Comparison of ENCODE assay signal across 13 cellular contexts in genomic region chr22:24474221-24474620, GRCh38. TPM values are rescaled to one million over a fixed set of nuclear protein-coding genes. Genes with fewer than 3 reads are reported as not detected.
DNase-seq lines count a peak whose midpoint lies in the region; ATAC-seq, FAIRE-seq and TF ChIP-seq lines count a peak whose summit lies in the region.
"Had no signal": no experiment of that assay in that cellular context is flagged by ENCODE, and none has a peak within 500 bp of the region (broad histone marks: within the 10 kb centered on the region; RNA-seq: fewer than 3 reads in every experiment).

No MANE protein-coding gene starts in this region.

- ATAC-seq in HepG2 (peak; percentile 39), GM21528 (IDR thresholded peaks at IDR 0.05; ENCODE audit: low FRiP score, unreplicated experiment) (no peak)

- no peaks in the 10 kb centered on the region for H3K36me3 ChIP-seq in HepG2 (replicated peaks in 1 of 2; ENCODE audit: control insufficient read depth in 1 of 2, insufficient read depth in 2 of 2, low read length in 2 of 2)
- H3K36me3 ChIP-seq in suprapubic skin = no peaks in the 10 kb centered on the region

- peaks cover 31% of the 10 kb centered on the region for H3K4me1 ChIP-seq in HepG2 (ENCODE audit: insufficient read depth, low read length)
- no peaks in the 10 kb centered on the region for H3K4me1 ChIP-seq in suprapubic skin

- no peak for TF ChIP-seq RAD21 in HepG2 (CRISPR knock-in tag; IDR thresholded peaks at IDR 0.05)

- H2AFZ ChIP-seq in HepG2 (ENCODE audit: low read length) = no peak overlapping the region

- no peaks in the 10 kb centered on the region for H3K9me3 ChIP-seq in AG04450 (ENCODE audit: control insufficient read depth, insufficient read depth, low read length)
- H3K9me3 ChIP-seq in HepG2 (ENCODE audit: low read length) = no peaks in the 10 kb centered on the region
- no peaks in the 10 kb centered on the region for H3K9me3 ChIP-seq in suprapubic skin

- no peaks in the 10 kb centered on the region for H3K27me3 ChIP-seq in AG04450 (ENCODE audit: control insufficient read depth, insufficient read depth, low read length)
- no peaks in the 10 kb centered on the region for H3K27me3 ChIP-seq in HepG2 (ENCODE audit: control insufficient read depth in 1 of 2, insufficient read depth in 2 of 2, low read length in 2 of 2)
- no peaks in the 10 kb centered on the region for H3K27me3 ChIP-seq in suprapubic skin

- no peaks in the 10 kb centered on the region for H4K20me1 ChIP-seq in HepG2 (ENCODE audit: insufficient read depth, low read length)

- H3K4me3 ChIP-seq in AG04450 (ENCODE audit: low read depth, low read length) (no peak overlapping the region), cardiac fibroblast (replicated peaks in 1 of 2; ENCODE audit: low read depth in 2 of 2, low read length in 2 of 2) (no peak overlapping the region), HepG2 (replicated peaks in 1 of 3; ENCODE audit: insufficient read depth in 1 of 3, low read depth in 2 of 3, low read length in 3 of 3) (no peak overlapping the region), suprapubic skin (no peak overlapping the region)

- peak overlapping the region; percentile 28; the same call in 1 of the 2 replicates for H3K4me2 ChIP-seq in HepG2 (ENCODE audit: low read depth, low read length)

- CTCF ChIA-PET in AG04450 (lab: Charles Lee) (no interaction called here), HepG2 (lab: Yijun Ruan, JAX; ENCODE audit: low intra/inter-chr PET ratio, low total read pairs) (no interaction called here)

- H3K27ac ChIP-seq in AG04450 (ENCODE audit: low read depth, low read length) (peak overlapping the region; percentile 87), HepG2 (ENCODE audit: extremely low read length, insufficient read depth, low read length) (no peak overlapping the region), suprapubic skin (no peak overlapping the region)

- no peaks in the 10 kb centered on the region for H3K79me2 ChIP-seq in HepG2 (ENCODE audit: insufficient read depth, low read length)

- TF ChIP-seq CTCF in AG04450 (IDR thresholded peaks at IDR 0.05; ENCODE audit: low read depth, low read length) (no peak), cardiac fibroblast (IDR thresholded peaks at IDR 0.05; ENCODE audit: low read depth, low read length) (no peak), HepG2 (CRISPR knock-in tag; IDR thresholded peaks at IDR 0.05) (no peak), suprapubic skin (IDR thresholded peaks at IDR 0.05) (no peak)

- H3K9ac ChIP-seq in HepG2 (ENCODE audit: insufficient read depth, low read depth, low read length) = no peak overlapping the region

- TF ChIP-seq POLR2A in HepG2 (IDR thresholded peaks at IDR 0.05; ENCODE audit: insufficient read depth in 1 of 2, low read depth in 2 of 2, low read length in 2 of 2) = no peak
- TF ChIP-seq POLR2A in suprapubic skin (IDR thresholded peaks at IDR 0.05) = no peak

- POLR2A ChIA-PET in AG04450 (lab: Yijun Ruan, JAX) = interaction anchor here (1.3 to 2.0 kb wide), 2 partner anchors 9 to 10 kb away, joined by 4 read pairs; no protein-coding TSS in a partner anchor
- POLR2A ChIA-PET in HepG2 (lab: Yijun Ruan, JAX) = interaction anchor here (0.9 to 1.1 kb wide), 4 partner anchors 8 to 33 kb away, joined by 3 read pairs; no protein-coding TSS in a partner anchor

- in situ Hi-C loops in HepG2 (cut with HindIII; ENCODE audit: extremely low pct_ligation_motif_present, low pct_unique_long_range_greater_than_20kb) = no loop called here

- FAIRE-seq in HepG2 (lab: Jason Lieb, UNC) = no peak

- intact Hi-C loops in HepG2 (cut with micrococcal nuclease; ENCODE audit: unreplicated experiment) = no loop called here

- peak in 1 of 2 experiments; percentile 7; a peak in 1 of 4 replicates for TF ChIP-seq EP300 in HepG2 (IDR thresholded peaks at IDR 0.05; ENCODE audit: low read depth in 2 of 2, low read length in 2 of 2)
- no peak for TF ChIP-seq EP300 in HepG2 (CRISPR knock-in tag; IDR thresholded peaks at IDR 0.05; ENCODE audit: borderline replicate concordance)
- no peak for TF ChIP-seq EP300 in suprapubic skin (IDR thresholded peaks at IDR 0.05)

- 10% methylated on average over 3 of the region's 3 CpGs for WGBS in HepG2 (ENCODE audit: low lambda C conversion rate)
- WGBS in suprapubic skin = 55% methylated on average over 3 of the region's 3 CpGs

- BruUV-seq in HepG2 (replicated peaks; lab: Mats Ljungman, UMichigan) = no TSS peak

- DNase-seq in AG04450 (ENCODE audit: low read depth, low spot score) (peak; percentile 71), HS-5 (ENCODE audit: low read depth) (peak; percentile 89), cardiac fibroblast (ENCODE audit: low read depth in 2 of 2) (peak; percentile 87 to 91), HepG2 (ENCODE audit: low spot score) (peak; percentile 64), NCI-H1930 (lab: John Stamatoyannopoulos, UW) (no peak), DMS53 treated with DMSO at 0.1 percent for 48 hours (lab: John Stamatoyannopoulos, UW; ENCODE audit: unreplicated experiment) (no peak), suprapubic skin (ENCODE audit: low spot score in 2 of 2) (no peak)
- DNase-seq: activated CD4-positive, alpha-beta T cell treated with anti-CD3 and anti-CD28 coated beads for 1 hour; CD4-positive, alpha-beta memory T cell; hippocampal formation; KG1 had no signal

TF ChIP-seq in HepG2, 621 proteins besides CTCF, POLR2A, EP300 and RAD21:
- TF ChIP-seq TEAD3 (CRISPR knock-in tag; optimal IDR thresholded peaks at IDR 0.05; ENCODE audit: borderline replicate concordance) = peak; percentile 40
- no peak for TF ChIP-seq FOXC1 (CRISPR knock-in tag; IDR thresholded peaks at IDR 0.05; ENCODE audit: borderline replicate concordance)
- no peak for TF ChIP-seq ISX (CRISPR knock-in tag; conservative IDR thresholded peaks at IDR 0.05)
- TF ChIP-seq TP53 (CRISPR knock-in tag; conservative IDR thresholded peaks at IDR 0.05) = no peak
- no peak for TF ChIP-seq DNMT3B (CRISPR knock-in tag; conservative IDR thresholded peaks at IDR 0.05)
- TF ChIP-seq FOSL2 (CRISPR knock-in tag; IDR thresholded peaks at IDR 0.05) = peak; percentile 84

RNA-seq across cellular contexts. Expression of gene UPB1, which starts 20.9 kb away (rescaled TPM):
- polyA plus RNA-seq in AG04450 (2011; rRNA removed) (not detected in 2 replicates), HepG2 (2011; rRNA removed) (0.38 and 0.59 TPM in 2 replicates)
- 0.05 TPM in 1 of 2 replicates, not detected in the other for polyA minus RNA-seq in AG04450 (2011; rRNA and poly(A)+ RNA removed)
- total RNA-seq in HepG2 (2016; rRNA removed; fragmentation: Illumina TruSeq; extraction: Trizol) (0.60 and 1.2 TPM in 2 replicates), suprapubic skin (1 to 10 TPM in 2 of 4 donors, under 1 TPM in 2; 0.51 to 2.4 (median 1.6) TPM)
- 0.53 and 0.61 TPM in 2 replicates for total RNA-seq in HepG2 (2016; cell fraction: cytosol; rRNA removed; fragmentation: Illumina TruSeq; extraction: Trizol; ENCODE audit: low read depth)
- total RNA-seq in HepG2 (2016; cell fraction: insoluble cytoplasmic fraction; rRNA removed; fragmentation: Illumina TruSeq; extraction: Trizol) = 0.43 and 0.89 TPM in 2 replicates
- 0.90 and 0.96 TPM in 2 replicates for total RNA-seq in HepG2 (2016; cell fraction: membrane; rRNA removed; fragmentation: Illumina TruSeq; extraction: Trizol)
- total RNA-seq in HepG2 (2016; cell fraction: nucleus; rRNA removed; fragmentation: Illumina TruSeq; extraction: Trizol) = 1.0 and 1.1 TPM in 2 replicates
- polyA plus RNA-seq in HepG2 (2011; cell fraction: cytosol; rRNA removed) = 0.24 and 0.28 TPM in 2 replicates
- 0.84 and 1.1 TPM in 2 replicates for polyA plus RNA-seq in HepG2 (2011; cell fraction: nucleus; rRNA removed)
- 0.49 and 1.2 TPM in 2 replicates for polyA plus RNA-seq in HepG2 (2012)
- polyA plus RNA-seq in HepG2 (2016; cell fraction: cytosol; fragmentation: Illumina TruSeq; extraction: Trizol; ENCODE audit: low read depth) = 0.42 and 0.53 TPM in 2 replicates
- 0.80 and 0.84 TPM in 2 replicates for polyA plus RNA-seq in HepG2 (2016; cell fraction: insoluble cytoplasmic fraction; fragmentation: Illumina TruSeq; extraction: Trizol; ENCODE audit: low read depth)
- polyA plus RNA-seq in HepG2 (2016; cell fraction: membrane; fragmentation: Illumina TruSeq; extraction: Trizol; ENCODE audit: low read depth) = 0.63 and 0.65 TPM in 2 replicates
- 1.5 and 1.6 TPM in 2 replicates for polyA plus RNA-seq in HepG2 (2016; cell fraction: nucleus; fragmentation: Illumina TruSeq; extraction: Trizol; ENCODE audit: insufficient read depth, low read depth)
- 0.05 and 0.22 TPM in 2 replicates for polyA minus RNA-seq in HepG2 (2011; rRNA and poly(A)+ RNA removed; ENCODE audit: low replicate concordance)
- not detected in 2 replicates for polyA minus RNA-seq in HepG2 (2011; cell fraction: cytosol; rRNA and poly(A)+ RNA removed)
- 0.77 and 0.99 TPM in 2 replicates for polyA minus RNA-seq in HepG2 (2011; cell fraction: nucleus; rRNA and poly(A)+ RNA removed)
- total RNA-seq: neural crest cell had no signal
- polyA plus RNA-seq: CD4-positive, alpha-beta memory T cell had no signal

RNA-seq across cellular contexts. Expression of gene ADORA2A, which starts 46.8 kb away (rescaled TPM):
- 0.16 and 0.19 TPM in 2 replicates for polyA plus RNA-seq in AG04450 (2011; rRNA removed)
- polyA minus RNA-seq in AG04450 (2011; rRNA and poly(A)+ RNA removed) = 0.83 and 1.2 TPM in 2 replicates
- 3.3 and 4.0 TPM in 2 replicates for total RNA-seq in HepG2 (2016; rRNA removed; fragmentation: Illumina TruSeq; extraction: Trizol)
- total RNA-seq in HepG2 (2016; cell fraction: cytosol; rRNA removed; fragmentation: Illumina TruSeq; extraction: Trizol; ENCODE audit: low read depth) = 1.3 and 1.5 TPM in 2 replicates
- total RNA-seq in HepG2 (2016; cell fraction: insoluble cytoplasmic fraction; rRNA removed; fragmentation: Illumina TruSeq; extraction: Trizol) = 3.1 and 3.5 TPM in 2 replicates
- total RNA-seq in HepG2 (2016; cell fraction: membrane; rRNA removed; fragmentation: Illumina TruSeq; extraction: Trizol) = 2.9 and 5.0 TPM in 2 replicates
- 2.4 TPM in 2 replicates for total RNA-seq in HepG2 (2016; cell fraction: nucleus; rRNA removed; fragmentation: Illumina TruSeq; extraction: Trizol)
- 5.0 and 7.3 TPM in 2 replicates for polyA plus RNA-seq in HepG2 (2011; rRNA removed)
- 4.4 and 5.8 TPM in 2 replicates for polyA plus RNA-seq in HepG2 (2011; cell fraction: cytosol; rRNA removed)
- 15.5 and 20.4 TPM in 2 replicates for polyA plus RNA-seq in HepG2 (2011; cell fraction: nucleus; rRNA removed)
- 7.5 and 9.0 TPM in 2 replicates for polyA plus RNA-seq in HepG2 (2012)
- polyA plus RNA-seq in HepG2 (2016; cell fraction: cytosol; fragmentation: Illumina TruSeq; extraction: Trizol; ENCODE audit: low read depth) = 1.3 and 1.7 TPM in 2 replicates
- 3.1 and 3.9 TPM in 2 replicates for polyA plus RNA-seq in HepG2 (2016; cell fraction: insoluble cytoplasmic fraction; fragmentation: Illumina TruSeq; extraction: Trizol; ENCODE audit: low read depth)
- polyA plus RNA-seq in HepG2 (2016; cell fraction: membrane; fragmentation: Illumina TruSeq; extraction: Trizol; ENCODE audit: low read depth) = 2.3 and 3.2 TPM in 2 replicates
- 4.1 and 4.2 TPM in 2 replicates for polyA plus RNA-seq in HepG2 (2016; cell fraction: nucleus; fragmentation: Illumina TruSeq; extraction: Trizol; ENCODE audit: insufficient read depth, low read depth)
- 3.1 and 18.4 TPM in 2 replicates for polyA minus RNA-seq in HepG2 (2011; rRNA and poly(A)+ RNA removed; ENCODE audit: low replicate concordance)
- polyA minus RNA-seq in HepG2 (2011; cell fraction: cytosol; rRNA and poly(A)+ RNA removed) = 1.4 and 2.7 TPM in 2 replicates
- polyA minus RNA-seq in HepG2 (2011; cell fraction: nucleus; rRNA and poly(A)+ RNA removed) = 4.9 and 7.1 TPM in 2 replicates
- 1 to 10 TPM; 2.2 to 5.1 (median 3.4) TPM for total RNA-seq in suprapubic skin

Comparison
In these comparisons a context has a peak if more than half of its experiments do, and no peak if none do; other contexts are left out.
1. DNase-seq: peak in AG04450 (single experiment), HS-5 (single experiment), cardiac fibroblast (2 of 2) and HepG2 (single experiment); none in NCI-H1930 (0 of 2), DMS53 treated with DMSO at 0.1 percent for 48 hours (single experiment) and suprapubic skin (0 of 2).